1 cellular context compared by ENCODE assay signal in the genomic region with DNA sequence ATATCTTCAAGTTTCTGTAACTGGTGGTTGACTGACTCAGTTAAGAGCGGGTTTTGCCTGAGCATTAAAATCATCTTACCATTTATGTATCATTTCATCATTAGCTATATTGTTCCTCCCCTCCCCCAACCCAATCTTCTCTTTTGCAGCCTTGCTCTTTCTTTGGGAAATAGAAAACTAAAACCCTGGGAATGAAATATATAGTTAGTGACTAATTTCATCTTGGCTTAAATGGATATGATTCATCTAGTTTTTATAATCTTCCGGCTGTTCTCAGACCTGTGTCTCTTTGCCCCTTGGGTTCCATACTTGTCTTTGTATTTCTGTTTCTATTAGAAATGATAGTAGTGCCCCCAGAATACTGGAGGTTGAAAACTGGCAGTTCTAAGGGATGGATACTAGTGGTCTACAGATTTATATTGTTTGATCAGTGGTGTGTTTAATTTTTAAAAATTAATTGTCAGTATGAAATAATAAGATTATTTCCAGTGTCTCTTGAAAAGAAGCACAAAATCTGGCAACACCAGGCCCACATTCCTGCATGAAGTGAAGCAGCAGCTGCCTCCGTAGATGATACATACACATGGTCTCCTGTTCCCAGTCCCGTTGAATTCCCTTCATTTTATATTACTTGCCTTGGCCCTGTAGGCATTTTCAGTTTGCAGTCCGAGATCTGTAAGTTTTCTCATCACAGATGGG.
TF ChIP-seq lines count a peak whose summit lies in the region.

No MANE protein-coding gene starts in this region.

TF ChIP-seq in H1, 55 proteins besides CTCF, POLR2A, EP300 and RAD21:
- no peak for TF ChIP-seq RFX5 (IDR thresholded peaks at IDR 0.05; ENCODE audit: borderline replicate concordance, low read depth, low read length)
- TF ChIP-seq TEAD4 (IDR thresholded peaks at IDR 0.05; ENCODE audit: low read depth, low read length) = peak; percentile 64
- TF ChIP-seq KDM4A (IDR thresholded peaks at IDR 0.05; ENCODE audit: low read depth, low read length, severe bottlenecking) = no peak
